ENCODE assay signal across 1 cellular context in the genomic region with DNA sequence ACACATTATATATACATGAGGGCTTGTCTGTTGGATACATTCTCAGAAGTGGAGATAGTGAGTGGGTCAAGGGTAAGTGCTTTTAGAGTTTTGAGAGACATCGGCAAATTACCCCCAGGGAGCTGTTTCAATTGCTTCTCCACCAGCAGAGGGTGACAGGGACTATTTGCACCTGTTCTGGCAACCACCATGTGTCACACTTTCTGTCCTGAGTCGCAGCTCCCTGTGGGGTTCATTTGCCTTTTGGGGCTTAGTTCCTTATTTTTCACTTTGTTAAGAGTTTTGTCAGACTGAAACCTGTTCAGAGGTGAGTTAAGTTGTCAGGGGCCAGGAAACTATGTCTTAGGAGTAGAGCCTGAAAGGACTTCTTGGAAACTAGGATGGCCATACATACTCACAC.
TF ChIP-seq lines count a peak whose summit lies in the region.

No MANE protein-coding gene starts in this region.

TF ChIP-seq in HepG2, 621 proteins besides CTCF, POLR2A, EP300 and RAD21:
- TF ChIP-seq SMYD3 (CRISPR knock-in tag; IDR thresholded peaks at IDR 0.05) (no peak), FOXO1 (CRISPR knock-in tag; IDR thresholded peaks at IDR 0.05) (no peak), MNT (IDR thresholded peaks at IDR 0.05) (no peak), SOX6 (IDR thresholded peaks at IDR 0.05) (no peak), SOX6 (CRISPR knock-in tag; IDR thresholded peaks at IDR 0.05) (no peak), ZFP36L2 (CRISPR knock-in tag; IDR thresholded peaks at IDR 0.05) (no peak), ZNF337 (CRISPR knock-in tag; IDR thresholded peaks at IDR 0.05; ENCODE audit: borderline replicate concordance, low read depth) (no peak), SETDB1 (CRISPR knock-in tag; IDR thresholded peaks at IDR 0.05; ENCODE audit: borderline replicate concordance) (no peak), ZEB1 (IDR thresholded peaks at IDR 0.05; ENCODE audit: insufficient replicate concordance, low read depth) (no peak), MED8 (CRISPR knock-in tag; IDR thresholded peaks at IDR 0.05; ENCODE audit: insufficient replicate concordance) (no peak), NAIF1 (CRISPR knock-in tag; IDR thresholded peaks at IDR 0.05; ENCODE audit: borderline replicate concordance) (no peak)
- TF ChIP-seq, protein P1, sequence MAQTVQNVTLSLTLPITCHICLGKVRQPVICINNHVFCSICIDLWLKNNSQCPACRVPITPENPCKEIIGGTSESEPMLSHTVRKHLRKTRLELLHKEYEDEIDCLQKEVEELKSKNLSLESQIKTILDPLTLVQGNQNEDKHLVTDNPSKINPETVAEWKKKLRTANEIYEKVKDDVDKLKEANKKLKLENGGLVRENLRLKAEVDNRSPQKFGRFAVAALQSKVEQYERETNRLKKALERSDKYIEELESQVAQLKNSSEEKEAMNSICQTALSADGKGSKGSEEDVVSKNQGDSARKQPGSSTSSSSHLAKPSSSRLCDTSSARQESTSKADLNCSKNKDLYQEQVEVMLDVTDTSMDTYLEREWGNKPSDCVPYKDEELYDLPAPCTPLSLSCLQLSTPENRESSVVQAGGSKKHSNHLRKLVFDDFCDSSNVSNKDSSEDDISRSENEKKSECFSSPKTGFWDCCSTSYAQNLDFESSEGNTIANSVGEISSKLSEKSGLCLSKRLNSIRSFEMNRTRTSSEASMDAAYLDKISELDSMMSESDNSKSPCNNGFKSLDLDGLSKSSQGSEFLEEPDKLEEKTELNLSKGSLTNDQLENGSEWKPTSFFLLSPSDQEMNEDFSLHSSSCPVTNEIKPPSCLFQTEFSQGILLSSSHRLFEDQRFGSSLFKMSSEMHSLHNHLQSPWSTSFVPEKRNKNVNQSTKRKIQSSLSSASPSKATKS (CRISPR knock-in tag; IDR thresholded peaks at IDR 0.05), result no peak
- TF ChIP-seq, protein P2, sequence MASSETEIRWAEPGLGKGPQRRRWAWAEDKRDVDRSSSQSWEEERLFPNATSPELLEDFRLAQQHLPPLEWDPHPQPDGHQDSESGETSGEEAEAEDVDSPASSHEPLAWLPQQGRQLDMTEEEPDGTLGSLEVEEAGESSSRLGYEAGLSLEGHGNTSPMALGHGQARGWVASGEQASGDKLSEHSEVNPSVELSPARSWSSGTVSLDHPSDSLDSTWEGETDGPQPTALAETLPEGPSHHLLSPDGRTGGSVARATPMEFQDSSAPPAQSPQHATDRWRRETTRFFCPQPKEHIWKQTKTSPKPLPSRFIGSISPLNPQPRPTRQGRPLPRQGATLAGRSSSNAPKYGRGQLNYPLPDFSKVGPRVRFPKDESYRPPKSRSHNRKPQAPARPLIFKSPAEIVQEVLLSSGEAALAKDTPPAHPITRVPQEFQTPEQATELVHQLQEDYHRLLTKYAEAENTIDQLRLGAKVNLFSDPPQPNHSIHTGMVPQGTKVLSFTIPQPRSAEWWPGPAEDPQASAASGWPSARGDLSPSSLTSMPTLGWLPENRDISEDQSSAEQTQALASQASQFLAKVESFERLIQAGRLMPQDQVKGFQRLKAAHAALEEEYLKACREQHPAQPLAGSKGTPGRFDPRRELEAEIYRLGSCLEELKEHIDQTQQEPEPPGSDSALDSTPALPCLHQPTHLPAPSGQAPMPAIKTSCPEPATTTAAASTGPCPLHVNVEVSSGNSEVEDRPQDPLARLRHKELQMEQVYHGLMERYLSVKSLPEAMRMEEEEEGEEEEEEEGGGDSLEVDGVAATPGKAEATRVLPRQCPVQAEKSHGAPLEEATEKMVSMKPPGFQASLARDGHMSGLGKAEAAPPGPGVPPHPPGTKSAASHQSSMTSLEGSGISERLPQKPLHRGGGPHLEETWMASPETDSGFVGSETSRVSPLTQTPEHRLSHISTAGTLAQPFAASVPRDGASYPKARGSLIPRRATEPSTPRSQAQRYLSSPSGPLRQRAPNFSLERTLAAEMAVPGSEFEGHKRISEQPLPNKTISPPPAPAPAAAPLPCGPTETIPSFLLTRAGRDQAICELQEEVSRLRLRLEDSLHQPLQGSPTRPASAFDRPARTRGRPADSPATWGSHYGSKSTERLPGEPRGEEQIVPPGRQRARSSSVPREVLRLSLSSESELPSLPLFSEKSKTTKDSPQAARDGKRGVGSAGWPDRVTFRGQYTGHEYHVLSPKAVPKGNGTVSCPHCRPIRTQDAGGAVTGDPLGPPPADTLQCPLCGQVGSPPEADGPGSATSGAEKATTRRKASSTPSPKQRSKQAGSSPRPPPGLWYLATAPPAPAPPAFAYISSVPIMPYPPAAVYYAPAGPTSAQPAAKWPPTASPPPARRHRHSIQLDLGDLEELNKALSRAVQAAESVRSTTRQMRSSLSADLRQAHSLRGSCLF (CRISPR knock-in tag; IDR thresholded peaks at IDR 0.05; ENCODE audit: borderline replicate concordance), result no peak
TF ChIP-seq in HepG2: peak in this region for 0.
